8 cellular contexts compared by ENCODE assay signal in the genomic region with DNA sequence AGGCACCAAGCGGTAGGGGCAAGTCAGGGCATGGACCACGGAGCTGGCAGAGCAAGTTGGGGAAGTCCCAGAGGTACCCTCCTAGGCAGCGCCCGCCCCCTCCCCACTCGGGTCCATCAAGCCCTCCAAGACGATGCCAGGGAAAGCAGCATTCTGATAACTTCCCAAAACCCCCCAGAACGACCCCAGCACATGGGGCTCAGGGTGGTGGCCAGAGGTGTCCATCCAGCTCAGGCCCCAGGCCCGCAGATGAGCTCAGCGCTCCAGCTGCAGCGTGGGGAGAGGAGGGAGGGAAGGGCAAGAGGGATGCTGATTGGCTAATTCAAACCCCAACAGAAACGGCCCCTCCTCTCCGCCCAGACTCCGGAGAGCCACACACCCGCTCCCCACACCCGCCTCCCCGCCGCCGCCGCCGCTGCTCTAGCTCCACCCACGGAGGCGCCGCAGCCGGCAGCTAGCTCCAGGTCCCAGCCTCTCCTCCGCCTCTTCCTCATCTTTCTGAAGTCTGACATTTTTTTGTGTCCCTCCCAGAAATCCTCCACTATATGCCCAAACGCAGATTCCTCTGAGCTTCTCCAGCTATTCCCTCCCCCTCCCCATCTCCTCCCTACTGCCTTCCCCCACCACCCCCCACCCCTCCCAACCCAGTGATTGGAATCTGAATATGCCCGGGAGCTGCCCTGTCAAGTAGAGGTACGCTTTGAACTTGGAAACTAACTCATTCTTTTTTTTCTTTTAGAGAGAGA. TPM values are rescaled to one million over a fixed set of nuclear protein-coding genes. Genes with fewer than 3 reads are reported as not detected.
A peak's percentile ranks its signal among the peaks of the same experiment; 100 is the strongest.
DNase-seq lines count a peak whose midpoint lies in the region; ATAC-seq, FAIRE-seq and TF ChIP-seq lines count a peak whose summit lies in the region.

No MANE protein-coding gene starts in this region.

- intact Hi-C loops in aorta (cut with DNase I), result no loop called here

- H3K27ac ChIP-seq in astrocyte (ENCODE audit: low read depth, low read length) (peak overlapping the region; percentile 79), aorta (ENCODE audit: low read depth in 1 of 2, low read length in 2 of 2) (peak overlapping the region in 1 of 2 donors; percentile 83)

- H3K27me3 ChIP-seq in astrocyte (ENCODE audit: insufficient read depth, low read length) (no peaks in the 10 kb centered on the region), aorta (ENCODE audit: control insufficient read depth in 1 of 2, insufficient read depth in 2 of 2, low read length in 1 of 2) (no peaks in the 10 kb centered on the region)

- H4K20me1 ChIP-seq in astrocyte (ENCODE audit: insufficient read depth, low read length), result peaks cover 3% of the 10 kb centered on the region

- peaks cover 7% of the 10 kb centered on the region for H3K4me1 Mint-ChIP-seq in astrocyte (ENCODE audit: low read depth, unreplicated experiment)

- ATAC-seq in HG02870 (IDR thresholded peaks at IDR 0.05; ENCODE audit: unreplicated experiment), result peak; percentile 86
- peak; percentile 93 for ATAC-seq in aorta (ENCODE audit: low FRiP score)

- 1% methylated on average over 19 to 28 of the region's 28 CpGs for WGBS in aorta, 2 donors

- H3K9ac ChIP-seq in astrocyte (ENCODE audit: low read length), result peak overlapping the region; percentile 67

- H3K4me3 Mint-ChIP-seq in astrocyte (ENCODE audit: unreplicated experiment), result peak overlapping the region; percentile 14

- H3K27ac Mint-ChIP-seq in astrocyte (ENCODE audit: unreplicated experiment), result peak overlapping the region; percentile 81

- no peaks in the 10 kb centered on the region for H3K27me3 Mint-ChIP-seq in astrocyte (ENCODE audit: low read depth, unreplicated experiment)

- H2AFZ ChIP-seq in astrocyte (ENCODE audit: low read depth, low read length), result peak overlapping the region; percentile 32

- peak; percentile 55; the same call in 1 of the 2 replicates for TF ChIP-seq POLR2A in GM12892 (IDR thresholded peaks at IDR 0.05; ENCODE audit: low read depth, low read length)

- TF ChIP-seq CTCF in astrocyte (IDR thresholded peaks at IDR 0.05; ENCODE audit: insufficient read depth, low read depth, low read length), result no peak

- peak overlapping the region; percentile 59 for H3K4me2 ChIP-seq in astrocyte (ENCODE audit: low read length)

- H3K4me1 ChIP-seq in astrocyte (ENCODE audit: insufficient read depth, low read length), result peaks cover 30% of the 10 kb centered on the region
- no peaks in the 10 kb centered on the region for H3K4me1 ChIP-seq in aorta (ENCODE audit: control insufficient read depth in 1 of 2, insufficient read depth in 2 of 2, low read length in 2 of 2)

- peaks cover 2% of the 10 kb centered on the region for H3K36me3 Mint-ChIP-seq in astrocyte (ENCODE audit: low read depth, unreplicated experiment)

- H3K4me3 ChIP-seq in astrocyte (ENCODE audit: insufficient read depth, low read depth, low read length) (no peak overlapping the region), aorta (ENCODE audit: low read length in 2 of 2) (no peak overlapping the region)

- FAIRE-seq in GM12892 (lab: Jason Lieb, UNC) (peak; percentile 95), astrocyte (lab: Jason Lieb, UNC) (no peak)

- DNase-seq in GM12892 (ENCODE audit: insufficient read length) (peak; percentile 97), NCI-H187 (lab: John Stamatoyannopoulos, UW) (peak; percentile 67 to 82), T-helper 22 cell (ENCODE audit: low read depth) (peak; percentile 66), astrocyte (ENCODE audit: low read depth) (peak; percentile 90), hippocampal formation (lab: John Stamatoyannopoulos, UW) (peak; percentile 91 to 96), retina (peak; percentile 92), aorta (peak; percentile 96 to 97)

- peaks cover 2% of the 10 kb centered on the region for H3K9me3 Mint-ChIP-seq in astrocyte (ENCODE audit: unreplicated experiment)

- H3K9me3 ChIP-seq in astrocyte (ENCODE audit: insufficient read depth, low read depth, low read length) (no peaks in the 10 kb centered on the region), aorta (ENCODE audit: control insufficient read depth, low read length) (no peaks in the 10 kb centered on the region)

- H3K79me2 ChIP-seq in astrocyte (ENCODE audit: insufficient read depth, low read length), result peaks cover 35% of the 10 kb centered on the region

- H3K36me3 ChIP-seq in astrocyte (ENCODE audit: insufficient read depth, low read length) (no peaks in the 10 kb centered on the region), aorta (ENCODE audit: control insufficient read depth in 1 of 2, insufficient read depth in 2 of 2, low read length in 1 of 2) (no peaks in the 10 kb centered on the region)

RNA-seq across cellular contexts. Expression of gene TLDC2, which starts 40.3 kb away (rescaled TPM):
- polyA plus RNA-seq in GM12892 (2012; ENCODE audit: missing spikeins), result 0.68 TPM
- not detected in 2 replicates for total RNA-seq in astrocyte
- total RNA-seq in aorta, result under 1 TPM in 1 of 2 donors, not detected in 1; 0.36 TPM
- 1 to 10 TPM in 1 of 2 donors, not detected in 1; 4.1 TPM for polyA plus RNA-seq in aorta
